In the genomic region with DNA sequence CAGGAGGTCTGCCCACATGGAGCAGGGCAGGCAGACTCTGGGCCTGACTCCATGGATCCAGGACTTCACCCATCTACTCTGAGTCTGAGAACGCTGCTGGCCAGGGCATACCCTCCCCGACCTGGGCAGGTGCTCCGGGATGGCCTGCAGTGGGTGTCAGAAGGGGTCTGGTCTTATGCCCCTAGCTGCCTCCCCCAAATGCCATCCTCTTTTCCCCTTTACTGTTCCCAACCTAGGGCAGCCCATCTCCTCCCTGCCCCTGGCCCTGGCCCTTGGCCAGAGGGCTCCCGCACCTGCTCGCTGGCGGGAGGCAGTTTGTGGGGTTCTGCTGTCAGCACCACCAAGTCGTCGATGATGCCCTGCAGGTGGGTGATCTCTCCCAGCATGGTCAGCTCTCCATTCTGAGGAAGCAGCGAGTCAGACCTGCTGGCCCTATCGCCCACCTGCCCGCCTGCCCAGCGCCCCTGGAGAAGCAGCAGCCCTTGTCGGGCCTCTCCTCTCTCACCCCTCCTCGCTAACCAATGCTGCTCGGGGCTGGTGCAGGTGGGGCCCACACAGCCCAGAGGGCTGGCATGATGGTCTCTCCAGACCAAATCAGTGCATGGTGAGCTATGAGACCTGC, we compare ENCODE assay signal across 20 cellular contexts. TPM values are rescaled to one million over a fixed set of nuclear protein-coding genes. Genes with fewer than 3 reads are reported as not detected.
"Had no signal": no experiment of that assay in that cellular context is flagged by ENCODE, and none has a peak within 500 bp of the region (broad histone marks: within the 10 kb centered on the region; RNA-seq: fewer than 3 reads in every experiment).

No MANE protein-coding gene starts in this region.

- H3K9me3 ChIP-seq: right lobe of liver, stomach, thyroid gland, vagina had no signal

- H3K27me3 Mint-ChIP-seq: activated naive CD8-positive, alpha-beta T cell; brain; dendritic cell treated with granulocyte-macrophage colony-stimulating factor and Interleukin-4, amounts not matched to agents 40 ng/mL and 50 ng/mL, for 4 days; progenitor cell of endocrine pancreas had no signal

- H3K4me3 Mint-ChIP-seq: activated CD4-positive, alpha-beta T cell treated with anti-CD3 and anti-CD28 coated beads, Interleukin-2, amount 10 ng/mL, durations not matched to agents 24 days and 14 days; activated naive CD8-positive, alpha-beta T cell; activated T-cell treated with anti-CD3 and anti-CD28 coated beads, Interleukin-2, amount 50 U/mL, for 72 hours; brain; dendritic cell treated with granulocyte-macrophage colony-stimulating factor and Interleukin-4, amounts not matched to agents 40 ng/mL and 50 ng/mL, for 4 days; nephron had no signal

- H3K27ac ChIP-seq: epithelial cell of prostate, hepatocyte, right lobe of liver, thyroid gland, vagina had no signal

- H3K27me3 ChIP-seq: hepatocyte, right lobe of liver, stomach, thyroid gland, vagina had no signal

- H3K27ac Mint-ChIP-seq: activated CD4-positive, alpha-beta T cell treated with anti-CD3 and anti-CD28 coated beads, Interleukin-2, amount 10 ng/mL, durations not matched to agents 24 days and 14 days; activated naive CD8-positive, alpha-beta T cell; activated T-cell treated with anti-CD3 and anti-CD28 coated beads, Interleukin-2, amount 50 U/mL, for 72 hours; dendritic cell treated with granulocyte-macrophage colony-stimulating factor and Interleukin-4, amounts not matched to agents 40 ng/mL and 50 ng/mL, for 4 days; nephron; progenitor cell of endocrine pancreas had no signal

- FAIRE-seq: keratinocyte had no signal

- H3K9me3 Mint-ChIP-seq: activated CD4-positive, alpha-beta T cell treated with anti-CD3 and anti-CD28 coated beads, Interleukin-2, amount 10 ng/mL, durations not matched to agents 24 days and 14 days; activated T-cell treated with anti-CD3 and anti-CD28 coated beads, Interleukin-2, amount 50 U/mL, for 72 hours; brain; dendritic cell treated with granulocyte-macrophage colony-stimulating factor and Interleukin-4, amounts not matched to agents 40 ng/mL and 50 ng/mL, for 4 days; nephron had no signal

- H3K4me3 ChIP-seq: hepatocyte, right lobe of liver, stomach, thyroid gland, vagina had no signal

- DNase-seq: activated CD4-positive, alpha-beta T cell treated with anti-CD3 and anti-CD28 coated beads, Interleukin-2, amount 10 ng/mL, durations not matched to agents 24 days and 14 days; activated CD8-positive, alpha-beta memory T cell treated with anti-CD3 and anti-CD28 coated beads, Interleukin-2, amount 50 U/mL, for 48 hours; activated gamma-delta T cell treated with Interleukin-2 at 50 U/mL for 16 hours; activated T-cell treated with anti-CD3 and anti-CD28 coated beads, Interleukin-2, amount 50 U/mL, for 72 hours; amniotic stem cell; nucleus accumbens; stimulated activated CD4-positive, alpha-beta T cell treated with anti-CD3 and anti-CD28 coated beads, Interleukin-2, amount 100 ng/mL, for 24 hours; stomach; T-helper 2 cell; thyroid gland had no signal

- ATAC-seq: activated T-cell treated with anti-CD3 and anti-CD28 coated beads, Interleukin-2, amount 50 U/mL, for 72 hours; right lobe of liver had no signal

- H3K36me3 Mint-ChIP-seq: activated naive CD8-positive, alpha-beta T cell had no signal

RNA-seq across cellular contexts. Expression of a gene that starts 31.3 kb away (rescaled TPM):
- total RNA-seq: progenitor cell of endocrine pancreas had no signal
